In the genomic region with DNA sequence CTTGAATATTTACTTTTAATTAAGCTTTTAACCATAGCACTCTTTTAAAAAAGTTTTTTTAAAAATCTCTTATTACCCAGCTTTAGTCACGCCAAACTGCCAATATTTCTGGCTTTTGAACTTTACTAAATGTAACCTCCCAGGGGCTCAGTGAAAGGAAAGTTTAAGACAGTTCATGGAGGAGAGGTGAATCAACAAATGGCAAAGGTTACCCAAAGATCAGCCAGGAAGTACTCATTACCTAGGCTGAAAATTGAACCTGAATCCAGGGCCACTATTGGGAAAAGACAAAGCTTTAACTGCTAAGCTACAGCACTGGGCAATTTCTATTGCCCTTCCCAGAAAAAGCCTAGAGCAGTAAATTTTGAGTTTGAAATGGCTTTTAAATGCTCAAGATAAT, we compare ENCODE assay signal across 6 cellular contexts.
"Had no signal": no experiment of that assay in that cellular context is flagged by ENCODE, and none has a peak within 500 bp of the region (broad histone marks: within the 10 kb centered on the region; RNA-seq: fewer than 3 reads in every experiment).

No MANE protein-coding gene starts in this region.

- FAIRE-seq: K562 had no signal

- H3K27ac ChIP-seq: HL-60, KMS-11 had no signal

- H3K9ac ChIP-seq: KMS-11 had no signal

- DNase-seq: IMR-90, KBM-7, KG1 had no signal

- H3K4me2 ChIP-seq: KMS-11 had no signal

- ATAC-seq: K562 had no signal

- H3K4me3 ChIP-seq: K562 had no signal
